Comparison of ENCODE assay signal across 8 cellular contexts in the genomic region with DNA sequence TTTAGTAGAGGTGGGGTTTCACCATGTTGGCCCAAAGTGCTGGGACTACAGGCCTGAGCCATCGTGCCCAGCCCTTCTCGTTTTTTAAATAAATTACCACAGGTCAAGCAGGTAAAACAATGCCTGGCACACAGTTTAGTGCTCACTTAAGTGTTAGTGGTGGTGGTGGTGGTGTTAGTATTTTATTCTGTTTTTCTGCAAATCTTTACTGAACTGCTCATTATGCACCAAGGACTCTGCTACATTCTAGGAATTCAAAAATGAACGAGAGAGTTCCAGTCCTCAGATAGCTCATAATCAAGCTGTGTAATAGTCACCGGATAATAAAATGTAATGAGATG. TPM values are rescaled to one million over a fixed set of nuclear protein-coding genes. Genes with fewer than 3 reads are reported as not detected.
A peak's percentile ranks its signal among the peaks of the same experiment; 100 is the strongest.
DNase-seq lines count a peak whose midpoint lies in the region; ATAC-seq and TF ChIP-seq lines count a peak whose summit lies in the region.

No MANE protein-coding gene starts in this region.

- no peaks in the 10 kb centered on the region for H3K9me3 ChIP-seq in CD8-positive, alpha-beta memory T cell (ENCODE audit: low read length)
- H3K9me3 ChIP-seq in NT2/D1 (ENCODE audit: insufficient read depth, low read length) (no peaks in the 10 kb centered on the region), osteoblast (ENCODE audit: low read depth, low read length) (no peaks in the 10 kb centered on the region)

- H3K4me3 Mint-ChIP-seq in CD8-positive, alpha-beta memory T cell: peak overlapping the region; percentile 98 to 100 (median 100)

- DNase-seq in CD8-positive, alpha-beta memory T cell: peak in 1 of 5 donors; percentile 7
- DNase-seq in NT2/D1 (ENCODE audit: low read depth, low spot score): no peak
- no peak for DNase-seq in epithelial cell of esophagus (ENCODE audit: low read depth)
- DNase-seq in osteoblast (ENCODE audit: insufficient read length, low spot score, missing footprints): no peak
- no peak for DNase-seq in stimulated activated CD4-positive, alpha-beta T cell treated with anti-CD3 and anti-CD28 coated beads, Interleukin-4, amount 100 ng/mL, for 4 hours
- DNase-seq in stimulated activated CD4-positive, alpha-beta T cell treated with anti-CD3 and anti-CD28 coated beads, Interleukin-4, amount 100 ng/mL, for 1 hour: no peak

- H3K79me2 ChIP-seq in osteoblast (ENCODE audit: insufficient read depth, low read length): peaks cover 31% of the 10 kb centered on the region

- POLR2A ChIA-PET in CD8-positive, alpha-beta memory T cell (lab: Charles Lee): interaction anchor here (0.6 to 1.7 kb wide), 4 partner anchors 18 to 122 kb away, joined by 3 to 22 read pairs (median 3); a partner anchor contains a TSS

- H3K36me3 ChIP-seq in CD8-positive, alpha-beta memory T cell (ENCODE audit: insufficient read depth, low read length): peaks cover 13% of the 10 kb centered on the region
- H3K36me3 ChIP-seq in NT2/D1 (ENCODE audit: insufficient read depth, insufficient read length, low read length): peaks cover 37% of the 10 kb centered on the region
- peaks cover 11% of the 10 kb centered on the region for H3K36me3 ChIP-seq in osteoblast (ENCODE audit: insufficient read depth, low read length)

- H3K9ac ChIP-seq in NT2/D1 (ENCODE audit: insufficient read length, low read depth): peak overlapping the region; percentile 99

- H2AFZ ChIP-seq in osteoblast (ENCODE audit: low read length): peak overlapping the region; percentile 98

- H3K27me3 Mint-ChIP-seq in CD8-positive, alpha-beta memory T cell: peaks cover 0 to 2% of the 10 kb centered on the region in 2 donors

- ATAC-seq in HG02981 (IDR thresholded peaks at IDR 0.05; ENCODE audit: unreplicated experiment) (no peak), HG03432 (IDR thresholded peaks at IDR 0.05; ENCODE audit: unreplicated experiment) (no peak)

- H3K27ac ChIP-seq in CD8-positive, alpha-beta memory T cell (ENCODE audit: low read depth, low read length): peak overlapping the region; percentile 91
- peak overlapping the region; percentile 92 for H3K27ac ChIP-seq in osteoblast (ENCODE audit: low read depth, low read length)

- H3K4me1 ChIP-seq in CD8-positive, alpha-beta memory T cell (ENCODE audit: insufficient read depth, low read length): peaks cover 28% of the 10 kb centered on the region
- no peaks in the 10 kb centered on the region for H3K4me1 ChIP-seq in NT2/D1 (ENCODE audit: insufficient read depth, insufficient read length)
- H3K4me1 ChIP-seq in osteoblast (ENCODE audit: insufficient read depth, low read length): peaks cover 11% of the 10 kb centered on the region

- H3K27me3 ChIP-seq in CD8-positive, alpha-beta memory T cell (ENCODE audit: insufficient read depth, low read length, poor library complexity, severe bottlenecking): no peaks in the 10 kb centered on the region
- H3K27me3 ChIP-seq in NT2/D1 (ENCODE audit: insufficient read depth, insufficient read length) (no peaks in the 10 kb centered on the region), osteoblast (ENCODE audit: insufficient read depth, low read length) (no peaks in the 10 kb centered on the region)

- H3K4me2 ChIP-seq in osteoblast (ENCODE audit: insufficient read depth, low read length): peak overlapping the region; percentile 98

- H3K36me3 Mint-ChIP-seq in CD8-positive, alpha-beta memory T cell: peaks cover 0 to 35% (median 5%) of the 10 kb centered on the region in 3 donors

- no peak for TF ChIP-seq CTCF in epithelial cell of esophagus (IDR thresholded peaks at IDR 0.05; ENCODE audit: insufficient read depth, low read depth, low read length, missing control alignments)
- no peak for TF ChIP-seq CTCF in osteoblast (IDR thresholded peaks at IDR 0.05; ENCODE audit: extremely low read depth, low read depth, low read length)

- CTCF ChIA-PET in CD8-positive, alpha-beta memory T cell (lab: Charles Lee): interaction anchor here (1.0 to 3.5 kb wide), 5 partner anchors 8 to 130 kb away, joined by 3 to 15 read pairs (median 3); a partner anchor contains a TSS

- H3K4me1 Mint-ChIP-seq in CD8-positive, alpha-beta memory T cell: peaks cover 40 to 50% (median 49%) of the 10 kb centered on the region in 3 donors

- H4K20me1 ChIP-seq in osteoblast (ENCODE audit: insufficient read depth, low read length): no peaks in the 10 kb centered on the region

- H3K9me3 Mint-ChIP-seq in CD8-positive, alpha-beta memory T cell: no peaks in the 10 kb centered on the region

- H3K4me3 ChIP-seq in CD8-positive, alpha-beta memory T cell (ENCODE audit: low read length): peak overlapping the region; percentile 87
- peak overlapping the region; percentile 96 for H3K4me3 ChIP-seq in NT2/D1 (ENCODE audit: insufficient read length, low read depth)
- H3K4me3 ChIP-seq in epithelial cell of esophagus (ENCODE audit: low read length): peak overlapping the region; percentile 95
- peak overlapping the region; percentile 86 for H3K4me3 ChIP-seq in osteoblast (ENCODE audit: insufficient read depth, low read length)

- H3K27ac Mint-ChIP-seq in CD8-positive, alpha-beta memory T cell: peak overlapping the region; percentile 97 to 100 (median 100)

RNA-seq across cellular contexts. Expression of a gene that starts 0.7 kb away (rescaled TPM):
- total RNA-seq in CD8-positive, alpha-beta memory T cell: 10 to 100 TPM; 36.9 to 39.3 TPM
- polyA plus RNA-seq in CD8-positive, alpha-beta memory T cell: 53.3 TPM
- 20.6 TPM in 2 replicates for total RNA-seq in osteoblast

RNA-seq across cellular contexts. Expression of a gene that starts 18.4 kb away (rescaled TPM):
- 100 to 1,000 TPM; 172 to 183 TPM for total RNA-seq in CD8-positive, alpha-beta memory T cell
- polyA plus RNA-seq in CD8-positive, alpha-beta memory T cell: 35.1 TPM
- total RNA-seq in osteoblast: 14.4 and 17.4 TPM in 2 replicates

RNA-seq across cellular contexts. Expression of a gene that starts 21.7 kb away (rescaled TPM):
- total RNA-seq in CD8-positive, alpha-beta memory T cell: not detected
- 0.82 TPM for polyA plus RNA-seq in CD8-positive, alpha-beta memory T cell
- 0.59 TPM in 1 of 2 replicates, not detected in the other for total RNA-seq in osteoblast

RNA-seq across cellular contexts. Expression of a gene that starts 43.7 kb away (rescaled TPM):
- not detected for total RNA-seq in CD8-positive, alpha-beta memory T cell
- not detected for polyA plus RNA-seq in CD8-positive, alpha-beta memory T cell
- total RNA-seq in osteoblast: not detected in 2 replicates
